17 cellular contexts compared by ENCODE assay signal in genomic region chr14:100472491-100472890, GRCh38.
DNase-seq lines count a peak whose midpoint lies in the region; ATAC-seq and TF ChIP-seq lines count a peak whose summit lies in the region.
"Had no signal": no experiment of that assay in that cellular context is flagged by ENCODE, and none has a peak within 500 bp of the region (broad histone marks: within the 10 kb centered on the region; RNA-seq: fewer than 3 reads in every experiment).

No MANE protein-coding gene starts in this region.

- DNase-seq in BE2C (peak; percentile 39), ecto neural progenitor cell (ENCODE audit: low spot score) (peak; percentile 34), psoas muscle (no peak), COLO829 (ENCODE audit: low spot score) (no peak), GM20000 (ENCODE audit: low spot score) (no peak), islet precursor cell (no peak)
- DNase-seq: 8988T; AML-193; CD4-positive, alpha-beta memory T cell; DND-41; GDM1; GM23248 had no signal

- CTCF ChIA-PET in HEK293 (lab: Yijun Ruan, JAX), result interaction anchor here (0.7 kb wide), 1 partner anchor 12 kb away, joined by 4 read pairs; no protein-coding TSS in a partner anchor

- H3K4me3 ChIP-seq in BE2C (ENCODE audit: low read depth, low read length), result no peak overlapping the region
- H3K4me3 ChIP-seq in HEK293 (ENCODE audit: low read depth, low read length), result no peak overlapping the region
- no peak overlapping the region for H3K4me3 ChIP-seq in psoas muscle
- H3K4me3 ChIP-seq: GM23248, K562 had no signal

- no peak for ATAC-seq in psoas muscle
- ATAC-seq: K562 had no signal

- no peaks in the 10 kb centered on the region; the same call in 1 of the 2 replicates for H3K36me3 ChIP-seq in BE2C
- no peaks in the 10 kb centered on the region for H3K36me3 ChIP-seq in HEK293 (ENCODE audit: control insufficient read depth in 2 of 2, insufficient read depth in 1 of 2, low read length in 2 of 2)
- H3K36me3 ChIP-seq in psoas muscle (ENCODE audit: insufficient read depth in 1 of 2, low read depth in 1 of 2), result no peaks in the 10 kb centered on the region

- WGBS in psoas muscle, 3 donors, result 96 to 97% (median 97%) methylated on average over 7 of the region's 7 CpGs

- intact Hi-C loops in psoas muscle (cut with DNase I), result no loop called here

- H3K9me3 ChIP-seq in BE2C (no peaks in the 10 kb centered on the region), HEK293 (ENCODE audit: control insufficient read depth, insufficient read depth, low read depth, low read length) (no peaks in the 10 kb centered on the region), psoas muscle (no peaks in the 10 kb centered on the region)
- H3K9me3 ChIP-seq: Caco-2 had no signal

- H3K27ac ChIP-seq in HEK293 (ENCODE audit: extremely low read depth, low read depth, low read length), result peak overlapping the region; percentile 49; the same call in 1 of the 2 replicates
- peak overlapping the region; percentile 71 for H3K27ac ChIP-seq in psoas muscle
- H3K27ac ChIP-seq: C4-2B, GM23248, HL-60 had no signal

- POLR2A ChIA-PET in HEK293 (lab: Yijun Ruan, JAX), result no interaction called here

- H3K27me3 ChIP-seq in BE2C, result no peaks in the 10 kb centered on the region
- H3K27me3 ChIP-seq in psoas muscle (ENCODE audit: insufficient read depth in 3 of 3, low read length in 2 of 3), result no peaks in the 10 kb centered on the region

- H3K4me1 ChIP-seq in BE2C, result peaks cover 40% of the 10 kb centered on the region
- H3K4me1 ChIP-seq in HEK293 (ENCODE audit: control insufficient read depth, insufficient read depth, low read length), result peaks cover 27% of the 10 kb centered on the region
- peaks cover 15% of the 10 kb centered on the region for H3K4me1 ChIP-seq in psoas muscle
- H3K4me1 ChIP-seq: Caco-2 had no signal

- no peak for TF ChIP-seq CTCF in BE2C (IDR thresholded peaks at IDR 0.05; ENCODE audit: low read depth, low read length)
- TF ChIP-seq CTCF in HEK293 (tag by site-specific recombination; IDR thresholded peaks at IDR 0.05), result no peak
- TF ChIP-seq CTCF in psoas muscle (IDR thresholded peaks at IDR 0.05), result no peak
- no peak for TF ChIP-seq CTCF in GM20000 (IDR thresholded peaks at IDR 0.05; ENCODE audit: extremely low read depth, missing control alignments)

TF ChIP-seq in HEK293, 187 proteins besides CTCF, POLR2A, EP300 and RAD21:
- TF ChIP-seq GLIS1 (tag by site-specific recombination; IDR thresholded peaks at IDR 0.05) (0 out of 2 replicates have a peak, but pooled peaks have one; percentile 4), ZIC2 (tag by site-specific recombination; IDR thresholded peaks at IDR 0.05) (peak; percentile 80), ZNF510 (tag by site-specific recombination; IDR thresholded peaks at IDR 0.05; ENCODE audit: insufficient replicate concordance) (no peak)

Comparison
In these comparisons a context has a peak if more than half of its experiments do, and no peak if none do; other contexts are left out.
1. DNase-seq: peak in BE2C (single experiment) and ecto neural progenitor cell (single experiment); none in psoas muscle (0 of 2), COLO829 (single experiment), GM20000 (single experiment) and islet precursor cell (single experiment).